Comparison of ENCODE assay signal across 12 cellular contexts in genomic region chr5:55897905-55898304, GRCh38. TPM values are rescaled to one million over a fixed set of nuclear protein-coding genes. Genes with fewer than 3 reads are reported as not detected.
A peak's percentile ranks its signal among the peaks of the same experiment; 100 is the strongest.
DNase-seq lines count a peak whose midpoint lies in the region; ATAC-seq, FAIRE-seq and TF ChIP-seq lines count a peak whose summit lies in the region.
"Had no signal": no experiment of that assay in that cellular context is flagged by ENCODE, and none has a peak within 500 bp of the region (broad histone marks: within the 10 kb centered on the region; RNA-seq: fewer than 3 reads in every experiment).

No MANE protein-coding gene starts in this region.

- no peak for TF ChIP-seq RAD21 in HepG2 (CRISPR knock-in tag; IDR thresholded peaks at IDR 0.05)

- peak overlapping the region; percentile 92 for H2AFZ ChIP-seq in HepG2 (ENCODE audit: low read length)

- H3K27me3 ChIP-seq in HepG2 (ENCODE audit: control insufficient read depth in 1 of 2, insufficient read depth in 2 of 2, low read length in 2 of 2), result no peaks in the 10 kb centered on the region; a peak in 1 of 5 replicates
- no peaks in the 10 kb centered on the region for H3K27me3 ChIP-seq in right lobe of liver
- H3K27me3 ChIP-seq in adipocyte (replicated peaks; ENCODE audit: control insufficient read depth, insufficient read depth, low read length), result no peaks in the 10 kb centered on the region
- peaks cover 6% of the 10 kb centered on the region for H3K27me3 ChIP-seq in left ventricle myocardium inferior (ENCODE audit: low read depth)

- TF ChIP-seq POLR2A in HepG2 (IDR thresholded peaks at IDR 0.05; ENCODE audit: insufficient read depth in 1 of 2, low read depth in 2 of 2, low read length in 2 of 2) (no peak), right lobe of liver (IDR thresholded peaks at IDR 0.05) (no peak)

- BruUV-seq in HepG2 (replicated peaks; lab: Mats Ljungman, UMichigan), result no TSS peak

- H4K20me1 ChIP-seq in HepG2 (ENCODE audit: insufficient read depth, low read length), result no peaks in the 10 kb centered on the region

- peak; percentile 13 for DNase-seq in HepG2 (ENCODE audit: low spot score)
- DNase-seq in right lobe of liver, result no peak
- peak; percentile 98 for DNase-seq in adipocyte (ENCODE audit: low read depth)
- DNase-seq in left ventricle myocardium inferior, result peak; percentile 43
- peak; percentile 73 for DNase-seq in urothelium cell line (ENCODE audit: low spot score)
- no peak for DNase-seq in stimulated activated CD4-positive, alpha-beta T cell treated with anti-CD3 and anti-CD28 coated beads, Interleukin-2, amount 100 ng/mL, for 48 hours
- no peak for DNase-seq in activated CD8-positive, alpha-beta memory T cell treated with anti-CD3 and anti-CD28 coated beads, Interleukin-2, amount 50 U/mL, for 48 hours
- DNase-seq: activated naive CD4-positive, alpha-beta T cell treated with anti-CD3 and anti-CD28 coated beads for 36 hours; CD4-positive, CD25-positive, alpha-beta regulatory T cell; naive thymus-derived CD4-positive, alpha-beta T cell; NCI-H2029 treated with DMSO at 0.1 percent for 48 hours had no signal

- CTCF ChIA-PET in HepG2 (lab: Yijun Ruan, JAX; ENCODE audit: low intra/inter-chr PET ratio, low total read pairs), result no interaction called here

- H3K4me2 ChIP-seq in HepG2 (ENCODE audit: low read depth, low read length), result peak overlapping the region; percentile 94

- WGBS in HepG2 (ENCODE audit: low lambda C conversion rate), result 6% methylated on average over 14 of the region's 14 CpGs
- 71% methylated on average over 10 of the region's 14 CpGs for WGBS in right lobe of liver (ENCODE audit: insufficient coverage, low coverage, low lambda C conversion rate, missing lambda C conversion rate)

- H3K4me3 ChIP-seq in HepG2 (replicated peaks in 1 of 3; ENCODE audit: insufficient read depth in 1 of 3, low read depth in 2 of 3, low read length in 3 of 3), result peak overlapping the region; percentile 23 to 70 (median 62)
- no peak overlapping the region for H3K4me3 ChIP-seq in right lobe of liver
- H3K4me3 ChIP-seq in adipocyte (ENCODE audit: low read length), result peak overlapping the region; percentile 55
- no peak overlapping the region for H3K4me3 ChIP-seq in left ventricle myocardium inferior

- peak overlapping the region; percentile 26; the same call in 1 of the 2 replicates for H3K9ac ChIP-seq in HepG2 (ENCODE audit: insufficient read depth, low read depth, low read length)
- peak overlapping the region; percentile 3 for H3K9ac ChIP-seq in adipocyte (ENCODE audit: low read length)

- intact Hi-C loops in HepG2 (cut with micrococcal nuclease; ENCODE audit: unreplicated experiment), result no loop called here
- intact Hi-C loops in right lobe of liver (cut with DNase I), result no loop called here
- intact Hi-C loops in left ventricle myocardium inferior (cut with micrococcal nuclease), result no loop called here

- ATAC-seq in HepG2 (peak; percentile 90), right lobe of liver (no peak), HG03108 (IDR thresholded peaks at IDR 0.05; ENCODE audit: unreplicated experiment) (no peak)
- ATAC-seq: naive thymus-derived CD4-positive, alpha-beta T cell had no signal

- H3K9me3 ChIP-seq in HepG2 (ENCODE audit: low read length) (no peaks in the 10 kb centered on the region), right lobe of liver (no peaks in the 10 kb centered on the region), adipocyte (ENCODE audit: control insufficient read depth, low read length) (no peaks in the 10 kb centered on the region), left ventricle myocardium inferior (replicated peaks) (no peaks in the 10 kb centered on the region)

- in situ Hi-C loops in HepG2 (cut with HindIII; ENCODE audit: extremely low pct_ligation_motif_present, low pct_unique_long_range_greater_than_20kb), result no loop called here

- no peaks in the 10 kb centered on the region for H3K79me2 ChIP-seq in HepG2 (ENCODE audit: insufficient read depth, low read length)

- FAIRE-seq in HepG2 (lab: Jason Lieb, UNC), result no peak
- FAIRE-seq in urothelium cell line (lab: Jason Lieb, UNC), result no peak

- no peaks in the 10 kb centered on the region for H3K36me3 ChIP-seq in HepG2 (replicated peaks in 1 of 2; ENCODE audit: control insufficient read depth in 1 of 2, insufficient read depth in 2 of 2, low read length in 2 of 2)
- H3K36me3 ChIP-seq in right lobe of liver, result no peaks in the 10 kb centered on the region
- H3K36me3 ChIP-seq in adipocyte (ENCODE audit: control insufficient read depth, insufficient read depth, low read length, severe bottlenecking), result no peaks in the 10 kb centered on the region
- no peaks in the 10 kb centered on the region for H3K36me3 ChIP-seq in left ventricle myocardium inferior

- no peak for TF ChIP-seq CTCF in HepG2 (CRISPR knock-in tag; IDR thresholded peaks at IDR 0.05)
- TF ChIP-seq CTCF in right lobe of liver (IDR thresholded peaks at IDR 0.05), result no peak
- TF ChIP-seq CTCF in left ventricle myocardium inferior (IDR thresholded peaks at IDR 0.05; ENCODE audit: borderline replicate concordance), result no peak

- H3K4me1 ChIP-seq in HepG2 (ENCODE audit: insufficient read depth, low read length) (peaks cover 12% of the 10 kb centered on the region), right lobe of liver (no peaks in the 10 kb centered on the region), adipocyte (ENCODE audit: control insufficient read depth, insufficient read depth, low read length) (peaks cover 32% of the 10 kb centered on the region), left ventricle myocardium inferior (no peaks in the 10 kb centered on the region)

- TF ChIP-seq EP300 in HepG2 (IDR thresholded peaks at IDR 0.05; ENCODE audit: low read depth in 2 of 2, low read length in 2 of 2) (no peak), HepG2 (CRISPR knock-in tag; IDR thresholded peaks at IDR 0.05; ENCODE audit: borderline replicate concordance) (no peak)

- no peak overlapping the region for H3K27ac ChIP-seq in HepG2 (ENCODE audit: extremely low read length, insufficient read depth, low read length)
- H3K27ac ChIP-seq in right lobe of liver, result no peak overlapping the region
- no peak overlapping the region for H3K27ac ChIP-seq in left ventricle myocardium inferior (replicated peaks)

- POLR2A ChIA-PET in HepG2 (lab: Yijun Ruan, JAX), result no interaction called here

TF ChIP-seq in HepG2, 621 proteins besides CTCF, POLR2A, EP300 and RAD21 (continues in another document):
- TF ChIP-seq RARG (CRISPR knock-in tag; IDR thresholded peaks at IDR 0.05; ENCODE audit: low read depth), result no peak
- TF ChIP-seq SMAD9 (CRISPR knock-in tag; IDR thresholded peaks at IDR 0.05), result no peak
- TF ChIP-seq SALL1 (CRISPR knock-in tag; IDR thresholded peaks at IDR 0.05), result 0 out of 2 replicates have a peak, but pooled peaks have one; percentile 24
- no peak for TF ChIP-seq ZNF343 (CRISPR knock-in tag; IDR thresholded peaks at IDR 0.05)
- TF ChIP-seq TBX3 (IDR thresholded peaks at IDR 0.05; ENCODE audit: borderline replicate concordance), result no peak
- TF ChIP-seq TMF1 (CRISPR knock-in tag; IDR thresholded peaks at IDR 0.05; ENCODE audit: low read depth), result no peak
- TF ChIP-seq, protein P1, sequence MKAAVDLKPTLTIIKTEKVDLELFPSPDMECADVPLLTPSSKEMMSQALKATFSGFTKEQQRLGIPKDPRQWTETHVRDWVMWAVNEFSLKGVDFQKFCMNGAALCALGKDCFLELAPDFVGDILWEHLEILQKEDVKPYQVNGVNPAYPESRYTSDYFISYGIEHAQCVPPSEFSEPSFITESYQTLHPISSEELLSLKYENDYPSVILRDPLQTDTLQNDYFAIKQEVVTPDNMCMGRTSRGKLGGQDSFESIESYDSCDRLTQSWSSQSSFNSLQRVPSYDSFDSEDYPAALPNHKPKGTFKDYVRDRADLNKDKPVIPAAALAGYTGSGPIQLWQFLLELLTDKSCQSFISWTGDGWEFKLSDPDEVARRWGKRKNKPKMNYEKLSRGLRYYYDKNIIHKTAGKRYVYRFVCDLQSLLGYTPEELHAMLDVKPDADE (CRISPR knock-in tag; IDR thresholded peaks at IDR 0.05), result no peak

RNA-seq across cellular contexts. Expression of gene IL31RA, which starts 46.7 kb away (rescaled TPM):
- total RNA-seq in HepG2 (2016; rRNA removed; fragmentation: Illumina TruSeq; extraction: Trizol) (not detected in 2 replicates), right lobe of liver (not detected), left ventricle myocardium inferior (0.27 TPM)
- total RNA-seq in HepG2 (2016; cell fraction: cytosol; rRNA removed; fragmentation: Illumina TruSeq; extraction: Trizol; ENCODE audit: low read depth), result not detected in 2 replicates
- total RNA-seq in HepG2 (2016; cell fraction: insoluble cytoplasmic fraction; rRNA removed; fragmentation: Illumina TruSeq; extraction: Trizol), result 0.06 and 0.07 TPM in 2 replicates
- total RNA-seq in HepG2 (2016; cell fraction: membrane; rRNA removed; fragmentation: Illumina TruSeq; extraction: Trizol), result not detected in 2 replicates
- total RNA-seq in HepG2 (2016; cell fraction: nucleus; rRNA removed; fragmentation: Illumina TruSeq; extraction: Trizol), result not detected in 2 replicates
- 0.05 TPM in 1 of 2 replicates, not detected in the other for polyA plus RNA-seq in HepG2 (2011; rRNA removed)
- polyA plus RNA-seq in HepG2 (2011; cell fraction: cytosol; rRNA removed), result 0.06 TPM in 1 of 2 replicates, not detected in the other
- not detected in 2 replicates for polyA plus RNA-seq in HepG2 (2011; cell fraction: nucleus; rRNA removed)
- polyA plus RNA-seq in HepG2 (2012), result 0.11 TPM in 1 of 2 replicates, not detected in the other
- polyA plus RNA-seq in HepG2 (2016; cell fraction: cytosol; fragmentation: Illumina TruSeq; extraction: Trizol; ENCODE audit: low read depth), result not detected in 2 replicates
- polyA plus RNA-seq in HepG2 (2016; cell fraction: insoluble cytoplasmic fraction; fragmentation: Illumina TruSeq; extraction: Trizol; ENCODE audit: low read depth), result not detected in 2 replicates
- polyA plus RNA-seq in HepG2 (2016; cell fraction: membrane; fragmentation: Illumina TruSeq; extraction: Trizol; ENCODE audit: low read depth), result not detected in 2 replicates
- polyA plus RNA-seq in HepG2 (2016; cell fraction: nucleus; fragmentation: Illumina TruSeq; extraction: Trizol; ENCODE audit: insufficient read depth, low read depth), result not detected in 2 replicates
- polyA minus RNA-seq in HepG2 (2011; rRNA and poly(A)+ RNA removed; ENCODE audit: low replicate concordance), result not detected in 2 replicates
- polyA minus RNA-seq in HepG2 (2011; cell fraction: cytosol; rRNA and poly(A)+ RNA removed), result not detected in 2 replicates
- polyA minus RNA-seq in HepG2 (2011; cell fraction: nucleus; rRNA and poly(A)+ RNA removed), result not detected in 2 replicates
- total RNA-seq: CD4-positive, CD25-positive, alpha-beta regulatory T cell had no signal
- polyA plus RNA-seq: CD4-positive, CD25-positive, alpha-beta regulatory T cell; naive thymus-derived CD4-positive, alpha-beta T cell had no signal

Comparison
In these comparisons a context has a peak if more than half of its experiments do, and no peak if none do; other contexts are left out.
1. DNase-seq: peak in HepG2 (single experiment), adipocyte (single experiment), left ventricle myocardium inferior (single experiment) and urothelium cell line (single experiment); none in right lobe of liver (0 of 3), stimulated activated CD4-positive, alpha-beta T cell treated with anti-CD3 and anti-CD28 coated beads, Interleukin-2, amount 100 ng/mL, for 48 hours (0 of 2) and activated CD8-positive, alpha-beta memory T cell treated with anti-CD3 and anti-CD28 coated beads, Interleukin-2, amount 50 U/mL, for 48 hours (single experiment).
2. H3K4me3 ChIP-seq: peak in HepG2 (3 of 3) and adipocyte (single experiment); none in right lobe of liver (0 of 3) and left ventricle myocardium inferior (single experiment).